8 cellular contexts compared by ENCODE assay signal in the genomic region with DNA sequence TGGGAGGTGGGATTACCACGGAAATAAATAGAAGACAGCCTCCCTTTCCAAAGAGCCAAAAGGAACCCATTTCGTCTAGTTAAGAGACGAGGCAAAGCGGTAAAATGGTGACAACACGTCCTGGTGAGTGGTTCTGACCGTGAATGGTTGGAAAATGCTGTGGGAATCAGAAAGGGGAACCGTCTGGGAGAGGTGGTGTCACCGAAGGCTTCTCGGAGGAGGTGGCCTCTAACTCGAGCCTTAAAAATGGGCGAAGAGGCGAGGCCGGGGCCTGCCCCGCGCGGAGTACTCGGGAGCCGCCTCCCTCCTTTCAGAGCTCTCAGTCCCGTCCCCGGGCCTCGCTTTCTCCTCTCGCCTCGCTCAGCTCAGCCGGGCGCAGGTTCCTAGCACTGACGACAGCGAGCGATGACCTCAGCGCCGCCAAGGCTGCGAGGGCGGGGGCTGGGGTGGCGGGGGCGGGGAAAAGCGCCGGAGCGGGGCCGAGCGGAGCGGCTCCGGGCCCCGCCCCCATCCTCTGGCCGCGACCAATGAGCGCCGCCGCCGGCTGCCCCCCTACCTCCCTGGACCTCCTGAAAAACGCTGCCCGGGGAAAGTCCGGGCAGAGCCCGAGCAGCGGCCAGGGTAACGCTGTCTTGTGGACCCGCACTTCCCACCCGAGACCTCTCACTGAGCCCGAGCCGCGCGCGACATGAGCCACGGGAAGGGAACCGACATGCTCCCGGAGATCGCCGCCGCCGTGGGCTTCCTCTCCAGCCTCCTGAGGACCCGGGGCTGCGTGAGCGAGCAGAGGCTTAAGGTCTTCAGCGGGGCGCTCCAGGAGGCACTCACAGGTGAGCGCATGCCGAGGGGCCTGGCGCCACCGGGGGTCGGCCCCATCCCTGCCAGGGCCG. TPM values are rescaled to one million over a fixed set of nuclear protein-coding genes. Genes with fewer than 3 reads are reported as not detected.
DNase-seq lines count a peak whose midpoint lies in the region; ATAC-seq and TF ChIP-seq lines count a peak whose summit lies in the region.

A gene with protein sequence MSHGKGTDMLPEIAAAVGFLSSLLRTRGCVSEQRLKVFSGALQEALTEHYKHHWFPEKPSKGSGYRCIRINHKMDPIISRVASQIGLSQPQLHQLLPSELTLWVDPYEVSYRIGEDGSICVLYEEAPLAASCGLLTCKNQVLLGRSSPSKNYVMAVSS (plus strand): TSS at position 601 of the 890 bp plus-strand sequence. CDS start 88 bp downstream, at position 689.

- ATAC-seq in GM19395 (IDR thresholded peaks at IDR 0.05; ENCODE audit: unreplicated experiment) (peak; percentile 69), HG03558 (IDR thresholded peaks at IDR 0.05; ENCODE audit: extremely low read depth, unreplicated experiment) (peak; percentile 54), left lung (peak; percentile 89)

- DNase-seq in C1 segment of cervical spinal cord (lab: John Stamatoyannopoulos, UW): peak; percentile 55 to 97 (median 94)
- DNase-seq in NCI-H748 (lab: John Stamatoyannopoulos, UW; ENCODE audit: unreplicated experiment): peak; percentile 88
- DNase-seq in activated CD4-positive, alpha-beta T cell treated with anti-CD3 and anti-CD28 coated beads, Interleukin-2, amount 50 U/mL, for 4 hours: peak; percentile 89 to 90
- peak; percentile 95 to 97 for DNase-seq in left lung
- DNase-seq in stimulated activated CD4-positive, alpha-beta T cell treated with anti-CD3 and anti-CD28 coated beads, Interleukin-2, amount 100 ng/mL, for 48 hours: peak; percentile 82 to 83

- H3K4me1 ChIP-seq in left lung: peaks cover 13 to 59% of the 10 kb centered on the region in 2 donors

- peaks cover 0 to 32% of the 10 kb centered on the region in 2 donors for H3K36me3 ChIP-seq in left lung

- H3K9me3 Mint-ChIP-seq in dendritic cell treated with granulocyte-macrophage colony-stimulating factor and Interleukin-4, amounts not matched to agents 40 ng/mL and 50 ng/mL, for 4 days: no peaks in the 10 kb centered on the region

- peak within 1 kb of the TSS; percentile 96 for H3K27ac Mint-ChIP-seq in dendritic cell treated with granulocyte-macrophage colony-stimulating factor and Interleukin-4, amounts not matched to agents 40 ng/mL and 50 ng/mL, for 4 days

- H3K9me3 ChIP-seq in left lung: no peaks in the 10 kb centered on the region

- TF ChIP-seq CTCF in left lung (IDR thresholded peaks at IDR 0.05): no peak

- intact Hi-C loops in dendritic cell treated with granulocyte-macrophage colony-stimulating factor and Interleukin-4, amounts not matched to agents 40 ng/mL and 50 ng/mL, for 4 days (cut with micrococcal nuclease): loop anchor here (1.0 kb wide), 2 partner anchors 16 to 32 kb away; no protein-coding TSS in a partner anchor
- intact Hi-C loops in left lung (cut with DNase I): no loop called here

- H3K4me1 Mint-ChIP-seq in dendritic cell treated with granulocyte-macrophage colony-stimulating factor and Interleukin-4, amounts not matched to agents 40 ng/mL and 50 ng/mL, for 4 days (ENCODE audit: low read depth): peaks cover 67% of the 10 kb centered on the region

- peaks cover 50% of the 10 kb centered on the region for H3K36me3 Mint-ChIP-seq in dendritic cell treated with granulocyte-macrophage colony-stimulating factor and Interleukin-4, amounts not matched to agents 40 ng/mL and 50 ng/mL, for 4 days (ENCODE audit: low read depth)

- no peaks in the 10 kb centered on the region for H3K27me3 Mint-ChIP-seq in dendritic cell treated with granulocyte-macrophage colony-stimulating factor and Interleukin-4, amounts not matched to agents 40 ng/mL and 50 ng/mL, for 4 days

- peak within 1 kb of the TSS; percentile 97 for H3K4me3 Mint-ChIP-seq in dendritic cell treated with granulocyte-macrophage colony-stimulating factor and Interleukin-4, amounts not matched to agents 40 ng/mL and 50 ng/mL, for 4 days

- peak within 1 kb of the TSS; percentile 96 to 98 for H3K4me3 ChIP-seq in left lung

- H3K27ac ChIP-seq in left lung: peak within 1 kb of the TSS; percentile 99

- H3K27me3 ChIP-seq in left lung: no peaks in the 10 kb centered on the region

RNA-seq across cellular contexts. Expression of the gene that starts here (rescaled TPM):
- 10 to 100 TPM; 56.2 to 84.8 TPM for total RNA-seq in left lung

Comparison
In these comparisons a context has a peak if more than half of its experiments do, and no peak if none do; other contexts are left out.
1. Peak in every context shown above with its lines: DNase-seq, ATAC-seq, H3K4me3 ChIP-seq and H3K27ac ChIP-seq.